ENCODE assay signal across 2 cellular contexts in genomic region chr16:75073551-75074414, GRCh38.
TF ChIP-seq lines count a peak whose summit lies in the region.

No MANE protein-coding gene starts in this region.

TF ChIP-seq in WTC11, 78 proteins besides CTCF, POLR2A, EP300 and RAD21 (continued from another document):
- no peak for TF ChIP-seq NR2C2 (CRISPR knock-in tag; IDR thresholded peaks at IDR 0.05)

TF ChIP-seq in H1, 55 proteins besides CTCF, POLR2A, EP300 and RAD21 (continued from another document):
- TF ChIP-seq KDM4A (IDR thresholded peaks at IDR 0.05; ENCODE audit: low read depth, low read length, severe bottlenecking) (no peak), SIN3A (conservative IDR thresholded peaks at IDR 0.05 in 1 of 2, IDR thresholded peaks at IDR 0.05 in 1 of 2; ENCODE audit: low read depth in 1 of 2, low read length in 2 of 2) (no peak), SRF (IDR thresholded peaks at IDR 0.05; ENCODE audit: low read depth, low read length) (no peak), BACH1 (IDR thresholded peaks at IDR 0.05; ENCODE audit: low read length) (no peak)
